Comparison of ENCODE assay signal across 8 cellular contexts in the genomic region with DNA sequence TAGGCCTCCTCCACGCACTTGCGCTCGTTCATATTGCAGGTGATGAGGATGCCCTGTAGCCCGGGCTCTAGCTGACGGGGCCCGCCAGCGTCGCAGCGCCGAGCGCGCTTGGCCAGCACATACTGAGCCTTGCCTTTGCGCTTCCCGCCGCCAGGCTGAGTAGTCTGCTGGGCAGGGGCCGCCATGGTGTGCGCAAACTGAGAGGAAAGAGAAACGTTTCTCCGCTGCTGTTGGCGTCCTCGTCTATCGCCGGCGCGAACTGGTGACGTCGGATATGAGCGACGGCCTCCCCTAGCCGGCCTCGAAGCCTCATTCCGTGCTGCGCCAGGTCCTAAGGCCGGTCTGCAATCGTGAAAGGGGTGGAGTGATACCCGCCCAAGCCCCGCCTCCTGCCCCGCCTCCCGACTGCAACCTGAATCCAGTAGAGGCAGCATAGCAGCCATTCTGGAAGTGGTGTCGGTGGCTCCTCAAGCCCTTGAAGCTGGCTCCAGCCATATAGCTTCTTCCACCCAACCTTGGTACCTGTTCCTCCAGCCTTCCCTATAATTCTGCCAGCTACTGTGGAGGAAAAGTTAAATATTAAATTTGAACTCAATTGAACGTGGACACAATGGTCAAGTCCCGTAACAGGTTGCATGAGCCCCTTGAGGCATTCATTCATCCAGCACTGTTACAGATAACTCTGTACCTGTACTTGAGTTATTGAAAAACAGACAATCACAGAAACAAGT. TPM values are rescaled to one million over a fixed set of nuclear protein-coding genes. Genes with fewer than 3 reads are reported as not detected.
DNase-seq lines count a peak whose midpoint lies in the region; TF ChIP-seq lines count a peak whose summit lies in the region.

A gene with protein sequence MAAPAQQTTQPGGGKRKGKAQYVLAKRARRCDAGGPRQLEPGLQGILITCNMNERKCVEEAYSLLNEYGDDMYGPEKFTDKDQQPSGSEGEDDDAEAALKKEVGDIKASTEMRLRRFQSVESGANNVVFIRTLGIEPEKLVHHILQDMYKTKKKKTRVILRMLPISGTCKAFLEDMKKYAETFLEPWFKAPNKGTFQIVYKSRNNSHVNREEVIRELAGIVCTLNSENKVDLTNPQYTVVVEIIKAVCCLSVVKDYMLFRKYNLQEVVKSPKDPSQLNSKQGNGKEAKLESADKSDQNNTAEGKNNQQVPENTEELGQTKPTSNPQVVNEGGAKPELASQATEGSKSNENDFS (minus strand): TSS at position 264 of the 731 bp plus-strand sequence. CDS start 79 bp downstream, at position 185.

- H3K4me1 Mint-ChIP-seq in nephron progenitor cell = peaks cover 11% of the 10 kb centered on the region
- H3K4me1 Mint-ChIP-seq in stimulated activated naive CD8-positive, alpha-beta T cell treated with anti-CD3 and anti-CD28 coated beads, Interleukin-15, Interleukin-2, amounts not matched to agents 100 ng/mL and 50 ng/mL, for 24 hours (ENCODE audit: low read depth) = peaks cover 26% of the 10 kb centered on the region

- H3K9me3 Mint-ChIP-seq in nephron progenitor cell = peaks cover 5% of the 10 kb centered on the region
- no peaks in the 10 kb centered on the region for H3K9me3 Mint-ChIP-seq in stimulated activated naive CD8-positive, alpha-beta T cell treated with anti-CD3 and anti-CD28 coated beads, Interleukin-15, Interleukin-2, amounts not matched to agents 100 ng/mL and 50 ng/mL, for 24 hours

- H3K27ac Mint-ChIP-seq in nephron progenitor cell = peak within 1 kb of the TSS; percentile 95
- H3K27ac Mint-ChIP-seq in stimulated activated naive CD8-positive, alpha-beta T cell treated with anti-CD3 and anti-CD28 coated beads, Interleukin-15, Interleukin-2, amounts not matched to agents 100 ng/mL and 50 ng/mL, for 24 hours = peak within 1 kb of the TSS; percentile 93

- H3K36me3 ChIP-seq in ES-I3 (ENCODE audit: insufficient read depth, low read length) = peaks cover 3% of the 10 kb centered on the region; the same call in 1 of the 2 replicates
- H3K36me3 ChIP-seq in H7 (replicated peaks; ENCODE audit: control insufficient read depth, insufficient read depth, low read length) = peaks cover 12% of the 10 kb centered on the region

- H3K27me3 ChIP-seq in H7 (ENCODE audit: control insufficient read depth, insufficient read depth, low read length) = no peaks in the 10 kb centered on the region

- DNase-seq in H7 = peak; percentile 95
- DNase-seq in M059J (ENCODE audit: low read depth) = peak; percentile 92
- DNase-seq in SHP77 (lab: John Stamatoyannopoulos, UW) = peak; percentile 91 to 93
- peak; percentile 96 for DNase-seq in activated effector memory CD4-positive, alpha-beta T cell treated with Interleukin-2 at 50 U/mL for 16 hours
- peak; percentile 93 for DNase-seq in fibroblast of the aortic adventitia (ENCODE audit: low read depth)
- DNase-seq in nephron progenitor cell = peak; percentile 97

- H3K36me3 Mint-ChIP-seq in nephron progenitor cell (ENCODE audit: low read depth) = peaks cover 16% of the 10 kb centered on the region
- peaks cover 13% of the 10 kb centered on the region for H3K36me3 Mint-ChIP-seq in stimulated activated naive CD8-positive, alpha-beta T cell treated with anti-CD3 and anti-CD28 coated beads, Interleukin-15, Interleukin-2, amounts not matched to agents 100 ng/mL and 50 ng/mL, for 24 hours (ENCODE audit: low read depth)

- no peaks in the 10 kb centered on the region for H3K27me3 Mint-ChIP-seq in nephron progenitor cell (ENCODE audit: low read depth, poor library complexity)
- H3K27me3 Mint-ChIP-seq in stimulated activated naive CD8-positive, alpha-beta T cell treated with anti-CD3 and anti-CD28 coated beads, Interleukin-15, Interleukin-2, amounts not matched to agents 100 ng/mL and 50 ng/mL, for 24 hours = no peaks in the 10 kb centered on the region

- H3K9me3 ChIP-seq in ES-I3 (ENCODE audit: control insufficient read depth, insufficient read depth, low read length) = no peaks in the 10 kb centered on the region

- H3K4me3 ChIP-seq in H7 (ENCODE audit: insufficient read depth, low read depth, low read length) (peak within 1 kb of the TSS; percentile 100), fibroblast of the aortic adventitia (ENCODE audit: low read depth, low read length) (peak within 1 kb of the TSS; percentile 100)

- H3K9ac ChIP-seq in ES-I3 (ENCODE audit: low read depth, low read length) = peak within 1 kb of the TSS; percentile 100

- no peaks in the 10 kb centered on the region for H3K4me1 ChIP-seq in ES-I3 (ENCODE audit: insufficient read depth, low read length)

- peak within 1 kb of the TSS; percentile 99 for H3K4me3 Mint-ChIP-seq in nephron progenitor cell
- H3K4me3 Mint-ChIP-seq in stimulated activated naive CD8-positive, alpha-beta T cell treated with anti-CD3 and anti-CD28 coated beads, Interleukin-15, Interleukin-2, amounts not matched to agents 100 ng/mL and 50 ng/mL, for 24 hours = peak within 1 kb of the TSS; percentile 96

- peak; percentile 38 for TF ChIP-seq CTCF in fibroblast of the aortic adventitia (IDR thresholded peaks at IDR 0.05; ENCODE audit: insufficient read depth, low read length)
- TF ChIP-seq CTCF in nephron progenitor cell (IDR thresholded peaks at IDR 0.05) = no peak

RNA-seq across cellular contexts. Expression of the gene that starts here (rescaled TPM):
- total RNA-seq in H7 (2014; rRNA removed; shearing (Covaris generic)) = 62.0 and 62.2 TPM in 2 replicates
- 45.2 and 57.3 TPM in 2 replicates for total RNA-seq in M059J (2014; rRNA removed; shearing (Covaris generic))
- total RNA-seq in fibroblast of the aortic adventitia (ENCODE audit: low replicate concordance) = 17.3 and 58.2 TPM in 2 replicates

Comparison
In these comparisons a context has a peak if more than half of its experiments do, and no peak if none do; other contexts are left out.
1. Peak in every context shown above with its lines: DNase-seq and H3K4me3 ChIP-seq.